18 cellular contexts compared by ENCODE assay signal in genomic region chr2:32743480-32744236, GRCh38.
DNase-seq lines count a peak whose midpoint lies in the region; ATAC-seq, FAIRE-seq and TF ChIP-seq lines count a peak whose summit lies in the region.
"Had no signal": no experiment of that assay in that cellular context is flagged by ENCODE, and none has a peak within 500 bp of the region (broad histone marks: within the 10 kb centered on the region; RNA-seq: fewer than 3 reads in every experiment).

No MANE protein-coding gene starts in this region.

- intact Hi-C loops in GM12878 (cut with micrococcal nuclease; ENCODE audit: unreplicated experiment) = no loop called here

- CTCF ChIA-PET in GM12878 (lab: Yijun Ruan, JAX) = interaction anchor here (0.6 kb wide), 1 partner anchor 35 kb away, joined by 5 read pairs; no protein-coding TSS in a partner anchor

- TF ChIP-seq RAD21 in GM12878 (IDR thresholded peaks at IDR 0.05; ENCODE audit: insufficient read depth, low read depth, low read length) = no peak

- peak; percentile 47 for DNase-seq in GM10266 (ENCODE audit: extremely low spot score)
- peak; percentile 28 for DNase-seq in GM12878 (ENCODE audit: low read depth, low spot score)
- DNase-seq in upper lobe of left lung = no peak
- no peak for DNase-seq in foreskin keratinocyte
- DNase-seq in activated T-cell treated with anti-CD3 and anti-CD28 coated beads, Interleukin-2, amount 50 U/mL, for 72 hours = no peak
- DNase-seq: activated CD4-positive, alpha-beta T cell treated with anti-CD3 and anti-CD28 coated beads for 36 hours; activated T-cell treated with anti-CD3 and anti-CD28 coated beads, Interleukin-2, amount 50 U/mL, for 4 hours; DMS79; H7; NCI-H526 treated with DMSO at 0.1 percent for 48 hours; stimulated activated CD4-positive, alpha-beta T cell treated with anti-CD3 and anti-CD28 coated beads, Interleukin-4, amount 100 ng/mL, for 1 hour had no signal

- no peak overlapping the region for H3K4me3 Mint-ChIP-seq in activated T-cell treated with anti-CD3 and anti-CD28 coated beads, Interleukin-2, amount 50 U/mL, for 72 hours
- H3K4me3 Mint-ChIP-seq: activated CD4-positive, alpha-beta T cell treated with anti-CD3 and anti-CD28 coated beads for 36 hours; activated T-cell treated with anti-CD3 and anti-CD28 coated beads, Interleukin-2, amount 50 U/mL, for 4 hours; IgD-negative memory B cell; nephron had no signal

- BruUV-seq in GM12878 (replicated peaks; lab: Mats Ljungman, UMichigan) = TSS peak; percentile 30

- TF ChIP-seq POLR2A in GM12878 (IDR thresholded peaks at IDR 0.05; ENCODE audit: low read depth, low read length) (no peak), upper lobe of left lung (IDR thresholded peaks at IDR 0.05) (no peak)

- peaks cover 6% of the 10 kb centered on the region for H3K4me1 ChIP-seq in GM12878 (ENCODE audit: control insufficient read depth, insufficient read depth, low read length)
- H3K4me1 ChIP-seq in upper lobe of left lung = no peaks in the 10 kb centered on the region
- peaks cover 9% of the 10 kb centered on the region for H3K4me1 ChIP-seq in foreskin keratinocyte

- H3K27ac Mint-ChIP-seq in activated T-cell treated with anti-CD3 and anti-CD28 coated beads, Interleukin-2, amount 50 U/mL, for 72 hours = no peak overlapping the region
- H3K27ac Mint-ChIP-seq: IgD-negative memory B cell, nephron had no signal

- WGBS in GM12878 (ENCODE audit: insufficient coverage, insufficient replicate concordance, low lambda C conversion rate, missing lambda C conversion rate) = 0% methylated on average over 3 of the region's 3 CpGs
- WGBS in upper lobe of left lung, 2 donors = 98% methylated on average over 3 of the region's 3 CpGs

- in situ Hi-C loops in GM12878 (cut with MboI) = no loop called here

- peak; percentile 59 for FAIRE-seq in GM12878 (lab: Jason Lieb, UNC)
- FAIRE-seq: urothelium cell line had no signal

- H3K9ac ChIP-seq in GM12878 (ENCODE audit: control insufficient read depth, insufficient read depth, low read length) = no peak overlapping the region

- POLR2A ChIA-PET in GM12878 (lab: Charles Lee) = no interaction called here

- no peak for TF ChIP-seq CTCF in GM10266 (IDR thresholded peaks at IDR 0.05; ENCODE audit: control insufficient read depth, insufficient read depth, low read depth, missing control alignments)
- TF ChIP-seq CTCF in GM12878 (IDR thresholded peaks at IDR 0.05 in 2 of 3, conservative IDR thresholded peaks at IDR 0.05 in 1 of 3; ENCODE audit: control insufficient read depth in 2 of 3, extremely low read depth in 1 of 3, insufficient read depth in 1 of 3, low read depth in 3 of 3, low read length in 3 of 3) = no peak
- no peak for TF ChIP-seq CTCF in upper lobe of left lung (IDR thresholded peaks at IDR 0.05)
- no peak for TF ChIP-seq CTCF in foreskin keratinocyte (conservative IDR thresholded peaks at IDR 0.05)

- peak overlapping the region; percentile 35 for H3K27ac ChIP-seq in GM12878 (ENCODE audit: control insufficient read depth, insufficient read depth)
- no peak overlapping the region for H3K27ac ChIP-seq in upper lobe of left lung
- no peak overlapping the region for H3K27ac ChIP-seq in foreskin keratinocyte

- H3K36me3 ChIP-seq in GM12878 (ENCODE audit: control insufficient read depth in 2 of 2, insufficient read depth in 2 of 2, low read length in 1 of 2) (peaks cover 0 to 3% of the 10 kb centered on the region in 2 experiments; a peak in 1 of 4 replicates), upper lobe of left lung (peaks cover 0 to 4% (median 2%) of the 10 kb centered on the region in 4 donors)
- H3K36me3 ChIP-seq: right atrium auricular region had no signal

- H3K27me3 ChIP-seq in GM12878 (replicated peaks in 1 of 2; ENCODE audit: control insufficient read depth in 2 of 2, insufficient read depth in 2 of 2, low read length in 1 of 2) = no peaks in the 10 kb centered on the region
- H3K27me3 ChIP-seq in upper lobe of left lung = no peaks in the 10 kb centered on the region
- H3K27me3 ChIP-seq in foreskin keratinocyte = no peaks in the 10 kb centered on the region
- H3K27me3 ChIP-seq: right atrium auricular region had no signal

- H3K4me3 ChIP-seq in GM12878 (no peak overlapping the region), upper lobe of left lung (no peak overlapping the region)
- H3K4me3 ChIP-seq: right atrium auricular region had no signal

- H4K20me1 ChIP-seq in GM12878 (ENCODE audit: control insufficient read depth, insufficient read depth) = no peaks in the 10 kb centered on the region

- H3K9me3 ChIP-seq in GM12878 (replicated peaks; ENCODE audit: control insufficient read depth, insufficient read depth, low read length) = no peaks in the 10 kb centered on the region
- H3K9me3 ChIP-seq in upper lobe of left lung = no peaks in the 10 kb centered on the region

- H3K36me3 Mint-ChIP-seq in activated T-cell treated with anti-CD3 and anti-CD28 coated beads, Interleukin-2, amount 50 U/mL, for 72 hours (ENCODE audit: insufficient read depth in 2 of 2) = peaks cover 10 to 33% of the 10 kb centered on the region in 2 donors

- peaks cover 0 to 2% of the 10 kb centered on the region in 2 donors for H3K9me3 Mint-ChIP-seq in activated T-cell treated with anti-CD3 and anti-CD28 coated beads, Interleukin-2, amount 50 U/mL, for 72 hours

- no peak overlapping the region for H2AFZ ChIP-seq in GM12878 (ENCODE audit: control insufficient read depth, low read depth, low read length)

- ATAC-seq in GM19035 (IDR thresholded peaks at IDR 0.05; ENCODE audit: unreplicated experiment) (peak; percentile 72), HG02798 (IDR thresholded peaks at IDR 0.05; ENCODE audit: poor library complexity, unreplicated experiment) (peak; percentile 74), GM12878 (peak; percentile 91), upper lobe of left lung (ENCODE audit: low FRiP score in 2 of 2) (no peak), foreskin keratinocyte (no peak), GM21367 (IDR thresholded peaks at IDR 0.05; ENCODE audit: unreplicated experiment) (no peak)
- ATAC-seq in activated T-cell treated with anti-CD3 and anti-CD28 coated beads, Interleukin-2, amount 50 U/mL, for 72 hours (replicated peaks in 1 of 2) = no peak
- ATAC-seq: activated CD4-positive, alpha-beta T cell treated with anti-CD3 and anti-CD28 coated beads for 36 hours; activated T-cell treated with anti-CD3 and anti-CD28 coated beads, Interleukin-2, amount 50 U/mL, for 4 hours had no signal

- RAD21 ChIA-PET in GM12878 (lab: Charles Lee; ENCODE audit: unreplicated experiment) = interaction anchor here (0.9 to 1.1 kb wide), 2 partner anchors 56 to 839 kb away, joined by 3 read pairs; no protein-coding TSS in a partner anchor

- H3K27me3 Mint-ChIP-seq in activated T-cell treated with anti-CD3 and anti-CD28 coated beads, Interleukin-2, amount 50 U/mL, for 72 hours (ENCODE audit: low read depth) = no peaks in the 10 kb centered on the region
- H3K27me3 Mint-ChIP-seq: activated CD4-positive, alpha-beta T cell treated with anti-CD3 and anti-CD28 coated beads for 36 hours; IgD-negative memory B cell had no signal

- H3K79me2 ChIP-seq in GM12878 (ENCODE audit: control insufficient read depth, insufficient read depth, low read length) = no peaks in the 10 kb centered on the region

- TF ChIP-seq EP300 in GM12878 (IDR thresholded peaks at IDR 0.05; ENCODE audit: borderline replicate concordance in 1 of 2, control insufficient read depth in 1 of 2, low read depth in 2 of 2, low read length in 2 of 2) (no peak), upper lobe of left lung (IDR thresholded peaks at IDR 0.05) (no peak)

- peak overlapping the region; percentile 40; the same call in 1 of the 2 replicates for H3K4me2 ChIP-seq in GM12878 (ENCODE audit: control insufficient read depth, insufficient read depth)

- peaks cover 5% of the 10 kb centered on the region for H3K4me1 Mint-ChIP-seq in activated T-cell treated with anti-CD3 and anti-CD28 coated beads, Interleukin-2, amount 50 U/mL, for 72 hours (ENCODE audit: low read depth)
- H3K4me1 Mint-ChIP-seq: IgD-negative memory B cell had no signal

- SMC1A ChIA-PET in GM12878 (lab: Charles Lee; ENCODE audit: uncharacterized antibody, unreplicated experiment) = interaction anchor here (1.2 to 2.4 kb wide), 3 partner anchors 9 to 64 kb away, joined by 3 to 11 read pairs (median 3); no protein-coding TSS in a partner anchor

TF ChIP-seq in GM12878, 131 proteins besides CTCF, POLR2A, EP300 and RAD21 (continues in another document):
- TF ChIP-seq BMI1 (IDR thresholded peaks at IDR 0.05; ENCODE audit: borderline replicate concordance) (no peak), HDAC6 (IDR thresholded peaks at IDR 0.05; ENCODE audit: unreplicated experiment) (no peak), ZBTB33 (IDR thresholded peaks at IDR 0.05) (no peak), CHD2 (IDR thresholded peaks at IDR 0.05; ENCODE audit: borderline replicate concordance, low read depth, low read length) (no peak), RUNX3 (IDR thresholded peaks at IDR 0.05; ENCODE audit: low read length) (peak; percentile 37; the same call in 1 of the 2 replicates), NFIC (IDR thresholded peaks at IDR 0.05; ENCODE audit: low read depth, low read length) (peak; percentile 44; the same call in 1 of the 2 replicates), BCL3 (IDR thresholded peaks at IDR 0.05; ENCODE audit: borderline replicate concordance, insufficient read depth, low read depth, low read length, poor library complexity, severe bottlenecking) (peak; percentile 34)

Comparison
In these comparisons a context has a peak if more than half of its experiments do, and no peak if none do; other contexts are left out.
1. DNase-seq: peak in GM10266 (single experiment) and GM12878 (single experiment); none in upper lobe of left lung (0 of 2), foreskin keratinocyte (0 of 2) and activated T-cell treated with anti-CD3 and anti-CD28 coated beads, Interleukin-2, amount 50 U/mL, for 72 hours (0 of 2).
2. ATAC-seq: peak in GM19035 (single experiment), HG02798 (single experiment) and GM12878 (single experiment); none in upper lobe of left lung (0 of 2), foreskin keratinocyte (single experiment), GM21367 (single experiment) and activated T-cell treated with anti-CD3 and anti-CD28 coated beads, Interleukin-2, amount 50 U/mL, for 72 hours (0 of 2).